Comparison of ENCODE assay signal across 9 cellular contexts in the genomic region with DNA sequence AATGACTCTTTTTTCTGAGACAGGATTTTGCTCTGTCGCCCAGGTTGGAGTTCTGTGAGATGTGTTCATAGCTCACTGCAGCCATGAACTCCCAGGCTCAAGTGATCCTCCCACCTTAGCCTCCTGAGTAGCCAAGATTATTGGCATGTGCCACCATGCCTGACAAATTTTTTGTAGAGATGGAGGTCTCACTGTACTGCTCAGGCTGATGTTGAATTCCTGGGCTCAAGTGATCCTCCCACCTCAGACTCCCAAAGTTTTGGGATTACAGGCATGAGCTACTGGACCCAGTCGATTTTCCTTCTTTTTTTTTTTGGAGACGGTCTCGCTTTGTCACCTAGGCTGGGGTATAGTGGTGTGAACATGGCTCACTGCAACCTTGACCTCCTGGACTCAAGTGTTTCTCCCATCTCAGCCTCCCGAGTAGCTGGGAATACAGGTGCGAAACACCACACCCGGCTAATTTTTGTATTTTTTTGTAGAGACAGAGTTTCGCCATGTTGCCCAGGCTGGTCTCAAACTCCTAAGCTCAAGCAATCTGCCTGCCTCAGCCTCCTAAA. TPM values are rescaled to one million over a fixed set of nuclear protein-coding genes. Genes with fewer than 3 reads are reported as not detected.
DNase-seq lines count a peak whose midpoint lies in the region; ATAC-seq and TF ChIP-seq lines count a peak whose summit lies in the region.
"Had no signal": no experiment of that assay in that cellular context is flagged by ENCODE, and none has a peak within 500 bp of the region (broad histone marks: within the 10 kb centered on the region; RNA-seq: fewer than 3 reads in every experiment).

No MANE protein-coding gene starts in this region.

- DNase-seq in Panc1 (ENCODE audit: low read depth, low spot score), result no peak
- DNase-seq in trophoblast cell, result no peak
- DNase-seq in cerebellum (ENCODE audit: low spot score), result no peak
- DNase-seq: effector CD8-positive, alpha-beta T cell had no signal

- H4K12ac ChIP-seq in trophoblast cell (ENCODE audit: low read depth, low read length), result no peak overlapping the region

- H3K27me3 ChIP-seq in BLaER1, result no peaks in the 10 kb centered on the region
- H3K27me3 ChIP-seq in Panc1 (ENCODE audit: control insufficient read depth, insufficient read depth, low read length), result no peaks in the 10 kb centered on the region
- no peaks in the 10 kb centered on the region for H3K27me3 ChIP-seq in duodenal mucosa (ENCODE audit: control insufficient read depth in 1 of 2, insufficient read depth in 2 of 2, low read length in 2 of 2)
- H3K27me3 ChIP-seq in trophoblast cell (ENCODE audit: insufficient read depth, low read length), result no peaks in the 10 kb centered on the region

- H3K79me2 ChIP-seq in trophoblast cell (ENCODE audit: control insufficient read depth, insufficient read depth, low read length, poor library complexity), result peaks cover 2% of the 10 kb centered on the region

- H3K18ac ChIP-seq in trophoblast cell (ENCODE audit: low read length), result peak overlapping the region; percentile 52

- TF ChIP-seq CTCF in Panc1 (IDR thresholded peaks at IDR 0.05), result no peak

- H2AK5ac ChIP-seq in trophoblast cell (ENCODE audit: low read length), result peak overlapping the region; percentile 39

- H2BK5ac ChIP-seq in trophoblast cell (ENCODE audit: low read depth, low read length, poor library complexity), result peak overlapping the region; percentile 12

- H3K4me3 ChIP-seq in BLaER1 (no peak overlapping the region), Panc1 (ENCODE audit: low read depth in 2 of 2, low read length in 2 of 2) (no peak overlapping the region), duodenal mucosa (ENCODE audit: low read depth in 1 of 2, low read length in 2 of 2) (no peak overlapping the region), trophoblast cell (ENCODE audit: low read depth, low read length) (no peak overlapping the region)

- POLR2A ChIA-PET in Panc1 (lab: Charles Lee), result interaction anchor here (0.6 to 1.1 kb wide), 6 partner anchors 8 to 1860 kb away, joined by 3 to 5 read pairs (median 3); no protein-coding TSS in a partner anchor

- no peak for ATAC-seq in Panc1
- ATAC-seq in GM18517 (IDR thresholded peaks at IDR 0.05; ENCODE audit: unreplicated experiment), result no peak
- no peak for ATAC-seq in GM21528 (IDR thresholded peaks at IDR 0.05; ENCODE audit: low FRiP score, unreplicated experiment)
- ATAC-seq in GM18868 (IDR thresholded peaks at IDR 0.05; ENCODE audit: unreplicated experiment), result no peak

- H3K23ac ChIP-seq in trophoblast cell (ENCODE audit: low read length), result no peak overlapping the region

- H2BK12ac ChIP-seq in trophoblast cell (ENCODE audit: low read length), result peak overlapping the region; percentile 72

- no peak overlapping the region for H3K9ac ChIP-seq in BLaER1
- peak overlapping the region in 1 of 2 donors; percentile 4 for H3K9ac ChIP-seq in duodenal mucosa (ENCODE audit: low read depth in 1 of 2, low read length in 2 of 2)
- H3K9ac ChIP-seq in trophoblast cell (ENCODE audit: low read length), result no peak overlapping the region

- peak overlapping the region; percentile 59 for H4K91ac ChIP-seq in trophoblast cell (ENCODE audit: low read depth, low read length)

- H3K27ac ChIP-seq in BLaER1 (peak overlapping the region; percentile 67; the same call in 1 of the 2 replicates), Panc1 (ENCODE audit: low read length) (peak overlapping the region; percentile 71), duodenal mucosa (ENCODE audit: low read depth, low read length) (peak overlapping the region; percentile 82), trophoblast cell (ENCODE audit: low read depth, low read length) (peak overlapping the region; percentile 90)

- H3K4ac ChIP-seq in trophoblast cell (ENCODE audit: low read depth, low read length), result peak overlapping the region; percentile 42

- peaks cover 17% of the 10 kb centered on the region for H3K79me1 ChIP-seq in trophoblast cell (ENCODE audit: low read length)

- H3K9me3 ChIP-seq in BLaER1 (no peaks in the 10 kb centered on the region), Panc1 (ENCODE audit: control insufficient read depth, insufficient read depth, low read depth, low read length) (no peaks in the 10 kb centered on the region), duodenal mucosa (ENCODE audit: control insufficient read depth in 1 of 2, low read length in 2 of 2) (no peaks in the 10 kb centered on the region), trophoblast cell (ENCODE audit: insufficient read depth, low read depth, low read length) (no peaks in the 10 kb centered on the region)

- H3K4me2 ChIP-seq in BLaER1 (peak overlapping the region; percentile 68; the same call in 1 of the 2 replicates), trophoblast cell (ENCODE audit: low read length) (no peak overlapping the region)

- no peak overlapping the region for H2AFZ ChIP-seq in trophoblast cell (ENCODE audit: insufficient read depth, low read length, poor library complexity)

- H3K14ac ChIP-seq in trophoblast cell (ENCODE audit: low read length), result no peak overlapping the region

- CTCF ChIA-PET in Panc1 (lab: Charles Lee), result interaction anchor here (0.6 to 2.1 kb wide), 4 partner anchors 25 to 141 kb away, joined by 4 to 10 read pairs (median 8); no protein-coding TSS in a partner anchor

- peaks cover 49% of the 10 kb centered on the region for H4K20me1 ChIP-seq in BLaER1

- BruUV-seq in Panc1 (replicated peaks; lab: Mats Ljungman, UMichigan), result no TSS peak

- no peak overlapping the region for H4K8ac ChIP-seq in trophoblast cell (ENCODE audit: low read depth, low read length)

- peak overlapping the region; percentile 37 for H2BK120ac ChIP-seq in trophoblast cell (ENCODE audit: insufficient read depth, low read length, poor library complexity)

- intact Hi-C loops in Panc1 (cut with micrococcal nuclease; ENCODE audit: unreplicated experiment), result no loop called here

- in situ Hi-C loops in Panc1 (cut with HindIII; ENCODE audit: low pct_unique_long_range_greater_than_20kb, low sequenced_read_pairs), result no loop called here

- peaks cover 88% of the 10 kb centered on the region for H3K36me3 ChIP-seq in BLaER1
- H3K36me3 ChIP-seq in Panc1 (ENCODE audit: control insufficient read depth, insufficient read depth, low read length), result peaks cover 4% of the 10 kb centered on the region; the same call in 1 of the 2 replicates
- peaks cover 6 to 9% of the 10 kb centered on the region in 2 donors for H3K36me3 ChIP-seq in duodenal mucosa (ENCODE audit: control insufficient read depth in 1 of 2, insufficient read depth in 2 of 2, low read length in 2 of 2)
- H3K36me3 ChIP-seq in trophoblast cell (ENCODE audit: control insufficient read depth in 1 of 2, insufficient read depth in 2 of 2, low read length in 2 of 2), result peaks cover 2 to 4% of the 10 kb centered on the region in 2 experiments

- H3K4me1 ChIP-seq in BLaER1 (peaks cover 58% of the 10 kb centered on the region), Panc1 (ENCODE audit: control insufficient read depth, insufficient read depth, low read length) (peaks cover 46% of the 10 kb centered on the region), duodenal mucosa (ENCODE audit: control insufficient read depth in 1 of 2, insufficient read depth in 2 of 2, low read length in 2 of 2) (peaks cover 55 to 63% of the 10 kb centered on the region in 2 donors), trophoblast cell (ENCODE audit: control insufficient read depth in 1 of 2, insufficient read depth in 2 of 2, low read length in 2 of 2) (peaks cover 9 to 14% of the 10 kb centered on the region in 2 experiments)

- no CpG with 5 or more reads among the region's 8 CpGs for WGBS in trophoblast cell (ENCODE audit: extremely low coverage, insufficient coverage, insufficient read length)

RNA-seq across cellular contexts. Expression of a gene that starts 24.3 kb away (rescaled TPM):
- total RNA-seq in Panc1 (2021; ENCODE audit: unreplicated experiment) (150 TPM), cerebellum (30.4 TPM)
- 127 TPM for polyA plus RNA-seq in Panc1 (2012; ENCODE audit: insufficient read length)
- 62.0 and 65.1 TPM in 2 replicates for polyA plus RNA-seq in trophoblast cell (2013)

RNA-seq across cellular contexts. Expression of a gene that starts 40.8 kb away (rescaled TPM):
- total RNA-seq in Panc1 (2021; ENCODE audit: unreplicated experiment), result 248 TPM
- 84.6 TPM for polyA plus RNA-seq in Panc1 (2012; ENCODE audit: insufficient read length)
- polyA plus RNA-seq in trophoblast cell (2013), result 88.5 and 93.7 TPM in 2 replicates
- 15.4 TPM for total RNA-seq in cerebellum

Comparison
In these comparisons a context has a peak if more than half of its experiments do, and no peak if none do; other contexts are left out.
1. RNA of a gene that starts 40.8 kb away (total RNA-seq): 248 TPM in Panc1 (single experiment); 15.4 TPM in cerebellum (single experiment); every median in the first group is over 10 times any median in the second.
2. Peak in every context shown above with its lines, with median percentiles within 50 percentile points of each other: H3K27ac ChIP-seq.